Comparison of ENCODE assay signal across 30 cellular contexts in genomic region chr12:130434560-130434959, GRCh38.
"Had no signal": no experiment of that assay in that cellular context is flagged by ENCODE, and none has a peak within 500 bp of the region (broad histone marks: within the 10 kb centered on the region; RNA-seq: fewer than 3 reads in every experiment).

No MANE protein-coding gene starts in this region.

- H3K36me3 Mint-ChIP-seq: activated naive CD8-positive, alpha-beta T cell treated with anti-CD3 and anti-CD28 coated beads for 36 hours; naive thymus-derived CD4-positive, alpha-beta T cell; T-cell had no signal

- DNase-seq: activated CD4-positive, alpha-beta T cell treated with anti-CD3 and anti-CD28 coated beads, Interleukin-2, amount 50 U/mL, for 1 hour; activated CD8-positive, alpha-beta T cell treated with anti-CD3 and anti-CD28 coated beads for 36 hours; activated naive CD4-positive, alpha-beta T cell; activated naive CD8-positive, alpha-beta T cell treated with anti-CD3 and anti-CD28 coated beads for 36 hours; activated T-cell treated with anti-CD3 and anti-CD28 coated beads, Interleukin-2, amount 50 U/mL, for 4 hours; adrenal gland; cortex of kidney; effector memory CD8-positive, alpha-beta T cell; erythroblast; gastrocnemius medialis; islet precursor cell; midbrain; naive thymus-derived CD4-positive, alpha-beta T cell; occipital lobe; stimulated activated CD4-positive, alpha-beta T cell treated with anti-CD3 and anti-CD28 coated beads, Interleukin-12 subunit alpha, Interleukin-12 subunit beta, amount 100 ng/mL, for 4 hours; stimulated activated CD4-positive, alpha-beta T cell treated with anti-CD3 and anti-CD28 coated beads, Interleukin-4, amount 100 ng/mL, for 1 hour; stimulated activated naive CD8-positive, alpha-beta T cell treated with anti-CD3 and anti-CD28 coated beads, Interleukin-15, Interleukin-2, amounts not matched to agents 100 U/mL and 50 U/mL, for 24 hours; T-cell; trophoblast cell; uterus had no signal

- H3K4me1 Mint-ChIP-seq: activated naive CD8-positive, alpha-beta T cell treated with anti-CD3 and anti-CD28 coated beads for 36 hours; activated T-helper 17 cell treated with anti-CD3 and anti-CD28 coated beads, Interleukin-2, amount 50 U/mL, for 72 hours; brain; naive thymus-derived CD4-positive, alpha-beta T cell; T-cell had no signal

- H3K27ac Mint-ChIP-seq: activated CD8-positive, alpha-beta T cell treated with anti-CD3 and anti-CD28 coated beads for 36 hours; activated naive CD8-positive, alpha-beta T cell treated with anti-CD3 and anti-CD28 coated beads for 36 hours; activated T-helper 17 cell treated with anti-CD3 and anti-CD28 coated beads, Interleukin-2, amount 50 U/mL, for 72 hours; brain; effector memory CD8-positive, alpha-beta T cell; naive thymus-derived CD4-positive, alpha-beta T cell; T-cell; T-helper 2 cell treated with Interferon-gamma antibody and Interleukin-4, amounts not matched to agents 5 μg/mL and 100 μg/mL, for 36 hours had no signal

- H3K4me1 ChIP-seq: adrenal gland, ascending aorta, gastrocnemius medialis, uterus had no signal

- ATAC-seq: activated CD8-positive, alpha-beta T cell treated with anti-CD3 and anti-CD28 coated beads for 36 hours; activated T-cell treated with anti-CD3 and anti-CD28 coated beads, Interleukin-2, amount 50 U/mL, for 4 hours; activated T-helper 17 cell treated with anti-CD3 and anti-CD28 coated beads, Interleukin-2, amount 50 U/mL, for 72 hours; effector memory CD8-positive, alpha-beta T cell; gastrocnemius medialis; left colon; naive thymus-derived CD4-positive, alpha-beta T cell; right cardiac atrium; stimulated activated naive CD8-positive, alpha-beta T cell treated with anti-CD3 and anti-CD28 coated beads, Interleukin-15, Interleukin-2, amounts not matched to agents 100 U/mL and 50 U/mL, for 24 hours; T-cell had no signal

- H3K4me3 ChIP-seq: adrenal gland, ascending aorta, cardiac muscle cell, gastrocnemius medialis, hepatocyte, thoracic aorta, uterus had no signal

- H3K27me3 ChIP-seq: adrenal gland, ascending aorta, cardiac muscle cell, gastrocnemius medialis, hepatocyte, uterus had no signal

- H3K9me3 Mint-ChIP-seq: activated naive CD8-positive, alpha-beta T cell treated with anti-CD3 and anti-CD28 coated beads for 36 hours; activated T-helper 17 cell treated with anti-CD3 and anti-CD28 coated beads, Interleukin-2, amount 50 U/mL, for 72 hours had no signal

- H3K27ac ChIP-seq: adrenal gland, ascending aorta, cardiac muscle cell, gastrocnemius medialis, hepatocyte, thoracic aorta, uterus had no signal

- H3K36me3 ChIP-seq: adrenal gland, ascending aorta, cardiac muscle cell, gastrocnemius medialis, thoracic aorta, uterus had no signal

- H3K9me3 ChIP-seq: adrenal gland, ascending aorta, gastrocnemius medialis, thoracic aorta, uterus had no signal

- H3K27me3 Mint-ChIP-seq: activated CD8-positive, alpha-beta T cell treated with anti-CD3 and anti-CD28 coated beads for 36 hours; activated naive CD8-positive, alpha-beta T cell treated with anti-CD3 and anti-CD28 coated beads for 36 hours; activated T-helper 17 cell treated with anti-CD3 and anti-CD28 coated beads, Interleukin-2, amount 50 U/mL, for 72 hours; brain; effector memory CD8-positive, alpha-beta T cell; T-cell had no signal

- H3K4me3 Mint-ChIP-seq: activated CD8-positive, alpha-beta T cell treated with anti-CD3 and anti-CD28 coated beads for 36 hours; activated naive CD8-positive, alpha-beta T cell treated with anti-CD3 and anti-CD28 coated beads for 36 hours; activated T-cell treated with anti-CD3 and anti-CD28 coated beads, Interleukin-2, amount 50 U/mL, for 4 hours; activated T-helper 17 cell treated with anti-CD3 and anti-CD28 coated beads, Interleukin-2, amount 50 U/mL, for 72 hours; brain; effector memory CD8-positive, alpha-beta T cell; naive thymus-derived CD4-positive, alpha-beta T cell; neural crest cell; T-cell; T-helper 2 cell treated with Interferon-gamma antibody and Interleukin-4, amounts not matched to agents 5 μg/mL and 100 μg/mL, for 36 hours had no signal
